Comparison of ENCODE assay signal across 22 cellular contexts in the genomic region with DNA sequence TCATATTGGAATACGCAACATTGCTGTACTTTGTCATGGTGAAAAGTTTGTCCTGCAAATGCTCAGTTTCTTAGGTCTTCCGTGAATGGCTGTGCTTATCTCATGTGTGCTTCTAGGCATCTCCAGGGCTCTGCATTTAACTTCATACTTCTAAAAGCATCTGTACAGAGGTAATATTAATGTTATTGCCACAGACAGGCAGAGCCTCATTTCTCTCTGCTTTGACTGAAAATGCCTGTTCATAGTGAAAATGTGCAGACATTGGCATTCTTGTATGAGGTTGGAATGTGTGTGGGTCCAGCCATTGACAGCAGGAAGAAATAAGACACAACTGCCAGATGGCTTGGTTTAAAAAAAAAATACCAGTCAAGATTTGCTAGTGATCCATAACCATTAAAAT.
"Had no signal": no experiment of that assay in that cellular context is flagged by ENCODE, and none has a peak within 500 bp of the region (broad histone marks: within the 10 kb centered on the region; RNA-seq: fewer than 3 reads in every experiment).

No MANE protein-coding gene starts in this region.

- H3K4me3 ChIP-seq: dorsolateral prefrontal cortex, lung, neural progenitor cell, prostate gland, sigmoid colon, skin epidermis, spleen, testis, tibial artery, upper lobe of left lung had no signal

- H3K27ac Mint-ChIP-seq: naive thymus-derived CD4-positive, alpha-beta T cell; neural progenitor cell; stimulated activated memory B cell treated with anti-CD40 and anti-IgM and Interleukin-4, amounts not matched to agents 10 μg/mL and 1 μg/mL and 100 μg/mL, for 72 hours had no signal

- DNase-seq: dorsolateral prefrontal cortex; effector CD4-positive, alpha-beta T cell; mesendoderm; midbrain; naive thymus-derived CD4-positive, alpha-beta T cell; right cardiac atrium; sigmoid colon; spleen; stimulated activated CD4-positive, alpha-beta T cell treated with anti-CD3 and anti-CD28 coated beads, Interleukin-4, amount 100 ng/mL, for 4 hours; stimulated activated naive CD8-positive, alpha-beta T cell treated with anti-CD3 and anti-CD28 coated beads, Interleukin-15, Interleukin-2, amounts not matched to agents 100 U/mL and 50 U/mL, for 24 hours; substantia nigra; testis; tibial artery; upper lobe of left lung had no signal

- H3K79me2 ChIP-seq: parathyroid adenoma had no signal

- H3K9me3 ChIP-seq: prostate gland, sigmoid colon, spleen, testis, tibial artery, upper lobe of left lung had no signal

- H3K9me3 Mint-ChIP-seq: naive thymus-derived CD4-positive, alpha-beta T cell; nephron; neural progenitor cell; stimulated activated memory B cell treated with anti-CD40 and anti-IgM and Interleukin-4, amounts not matched to agents 10 μg/mL and 1 μg/mL and 100 μg/mL, for 72 hours had no signal

- H3K36me3 ChIP-seq: neural progenitor cell, prostate gland, sigmoid colon, spleen, tibial artery, upper lobe of left lung had no signal

- H2AFZ ChIP-seq: neural progenitor cell, parathyroid adenoma had no signal

- H3K4me1 ChIP-seq: parathyroid adenoma, prostate gland, sigmoid colon, spleen, testis, upper lobe of left lung had no signal

- H3K27ac ChIP-seq: dorsolateral prefrontal cortex, neural progenitor cell, parathyroid adenoma, prostate gland, sigmoid colon, skin epidermis, spleen, testis, tibial artery, upper lobe of left lung had no signal

- H3K9ac ChIP-seq: neural progenitor cell, parathyroid adenoma had no signal

- H3K4me2 ChIP-seq: neural progenitor cell had no signal

- ATAC-seq: left lobe of liver; naive thymus-derived CD4-positive, alpha-beta T cell; right cardiac atrium; stimulated activated memory B cell treated with anti-CD40 and anti-IgM and Interleukin-4, amounts not matched to agents 10 μg/mL and 1 μg/mL and 100 μg/mL, for 72 hours; stimulated activated naive CD8-positive, alpha-beta T cell treated with anti-CD3 and anti-CD28 coated beads, Interleukin-15, Interleukin-2, amounts not matched to agents 100 U/mL and 50 U/mL, for 24 hours had no signal

- H3K36me3 Mint-ChIP-seq: naive thymus-derived CD4-positive, alpha-beta T cell; neural progenitor cell; stimulated activated memory B cell treated with anti-CD40 and anti-IgM and Interleukin-4, amounts not matched to agents 10 μg/mL and 1 μg/mL and 100 μg/mL, for 72 hours had no signal

- H3K27me3 ChIP-seq: neural progenitor cell, sigmoid colon, spleen, testis, tibial artery, upper lobe of left lung had no signal
